ENCODE assay signal across 24 cellular contexts in the genomic region with DNA sequence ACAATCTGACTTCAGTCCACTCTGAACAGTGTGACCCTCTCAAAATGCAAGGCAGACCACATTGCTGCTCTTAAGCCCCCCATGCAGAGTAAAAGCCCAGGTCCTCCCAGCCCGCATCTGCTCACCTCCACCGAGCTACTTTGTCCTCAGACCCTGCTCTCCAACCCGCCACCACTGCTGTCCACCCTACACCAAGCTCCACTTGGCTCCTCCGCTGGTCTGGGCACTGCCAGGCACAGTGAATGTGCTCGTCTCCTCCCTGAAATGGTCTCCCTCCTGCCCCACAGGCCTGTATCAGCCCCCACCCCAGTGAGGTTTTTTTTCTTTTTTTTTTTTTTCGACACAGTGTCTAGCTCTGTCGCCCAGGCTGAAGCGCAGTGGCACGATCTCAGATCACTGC.
A peak's percentile ranks its signal among the peaks of the same experiment; 100 is the strongest.
DNase-seq lines count a peak whose midpoint lies in the region; ATAC-seq, FAIRE-seq and TF ChIP-seq lines count a peak whose summit lies in the region.
"Had no signal": no experiment of that assay in that cellular context is flagged by ENCODE, and none has a peak within 500 bp of the region (broad histone marks: within the 10 kb centered on the region; RNA-seq: fewer than 3 reads in every experiment).

No MANE protein-coding gene starts in this region.

- POLR2A ChIA-PET in HepG2 (lab: Yijun Ruan, JAX) = interaction anchor here (1.1 kb wide), 1 partner anchor 16 kb away, joined by 3 read pairs; no protein-coding TSS in a partner anchor
- POLR2A ChIA-PET in naive thymus-derived CD4-positive, alpha-beta T cell (lab: Charles Lee) = no interaction called here

- H3K36me3 ChIP-seq in HepG2 (replicated peaks in 1 of 2; ENCODE audit: control insufficient read depth in 1 of 2, insufficient read depth in 2 of 2, low read length in 2 of 2) (peaks cover 0 to 2% of the 10 kb centered on the region in 2 experiments; a peak in 2 of 5 replicates), right lobe of liver (no peaks in the 10 kb centered on the region), astrocyte (ENCODE audit: insufficient read depth, low read length) (no peaks in the 10 kb centered on the region), upper lobe of right lung (no peaks in the 10 kb centered on the region)
- H3K36me3 ChIP-seq in naive thymus-derived CD4-positive, alpha-beta T cell (ENCODE audit: control insufficient read depth in 2 of 3, insufficient read depth in 3 of 3, low read length in 3 of 3) = peaks cover 0 to 2% (median 0%) of the 10 kb centered on the region in 3 experiments
- H3K36me3 ChIP-seq: suprapubic skin, vagina had no signal

- no peak for TF ChIP-seq RAD21 in HepG2 (CRISPR knock-in tag; IDR thresholded peaks at IDR 0.05)

- intact Hi-C loops in HepG2 (cut with micrococcal nuclease; ENCODE audit: unreplicated experiment) = no loop called here
- intact Hi-C loops in right lobe of liver (cut with DNase I) = no loop called here
- intact Hi-C loops in naive thymus-derived CD4-positive, alpha-beta T cell (cut with micrococcal nuclease) = no loop called here
- intact Hi-C loops in upper lobe of right lung (cut with DNase I) = no loop called here

- in situ Hi-C loops in HepG2 (cut with HindIII; ENCODE audit: extremely low pct_ligation_motif_present, low pct_unique_long_range_greater_than_20kb) = no loop called here

- no peak overlapping the region for H3K27ac ChIP-seq in HepG2 (ENCODE audit: extremely low read length, insufficient read depth, low read length)
- no peak overlapping the region for H3K27ac ChIP-seq in right lobe of liver
- H3K27ac ChIP-seq in astrocyte (ENCODE audit: low read depth, low read length) = no peak overlapping the region
- no peak overlapping the region for H3K27ac ChIP-seq in naive thymus-derived CD4-positive, alpha-beta T cell (ENCODE audit: low read depth, low read length)
- H3K27ac ChIP-seq in upper lobe of right lung = no peak overlapping the region
- H3K27ac ChIP-seq: suprapubic skin, vagina had no signal

- H3K27me3 ChIP-seq in HepG2 (ENCODE audit: control insufficient read depth in 1 of 2, insufficient read depth in 2 of 2, low read length in 2 of 2) (no peaks in the 10 kb centered on the region), right lobe of liver (no peaks in the 10 kb centered on the region), astrocyte (ENCODE audit: insufficient read depth, low read length) (no peaks in the 10 kb centered on the region), upper lobe of right lung (no peaks in the 10 kb centered on the region)
- no peaks in the 10 kb centered on the region for H3K27me3 ChIP-seq in naive thymus-derived CD4-positive, alpha-beta T cell (ENCODE audit: control insufficient read depth in 2 of 2, insufficient read depth in 2 of 2, low read length in 2 of 2)
- H3K27me3 ChIP-seq: suprapubic skin, vagina had no signal

- H2AFZ ChIP-seq in HepG2 (ENCODE audit: low read length) (no peak overlapping the region), astrocyte (ENCODE audit: low read depth, low read length) (no peak overlapping the region)

- TF ChIP-seq POLR2A in HepG2 (IDR thresholded peaks at IDR 0.05; ENCODE audit: insufficient read depth in 1 of 2, low read depth in 2 of 2, low read length in 2 of 2) (no peak), right lobe of liver (IDR thresholded peaks at IDR 0.05) (no peak)

- WGBS in HepG2 (ENCODE audit: low lambda C conversion rate) = 98% methylated on average over 9 of the region's 9 CpGs
- 97% methylated on average over 5 of the region's 9 CpGs for WGBS in right lobe of liver (ENCODE audit: insufficient coverage, low coverage, low lambda C conversion rate, missing lambda C conversion rate)

- no TSS peak for BruUV-seq in HepG2 (replicated peaks; lab: Mats Ljungman, UMichigan)

- no peak for FAIRE-seq in HepG2 (lab: Jason Lieb, UNC)
- no peak for FAIRE-seq in astrocyte (lab: Jason Lieb, UNC)

- H3K4me1 Mint-ChIP-seq in astrocyte (ENCODE audit: low read depth, unreplicated experiment) = peaks cover 31% of the 10 kb centered on the region
- peaks cover 4 to 73% (median 58%) of the 10 kb centered on the region in 7 donors for H3K4me1 Mint-ChIP-seq in naive thymus-derived CD4-positive, alpha-beta T cell

- H4K20me1 ChIP-seq in HepG2 (ENCODE audit: insufficient read depth, low read length) = peaks cover 25% of the 10 kb centered on the region
- peaks cover 70% of the 10 kb centered on the region for H4K20me1 ChIP-seq in astrocyte (ENCODE audit: insufficient read depth, low read length)

- H3K4me2 ChIP-seq in HepG2 (ENCODE audit: low read depth, low read length) (no peak overlapping the region), astrocyte (ENCODE audit: low read length) (no peak overlapping the region)

- peaks cover 74% of the 10 kb centered on the region for H3K4me1 ChIP-seq in HepG2 (ENCODE audit: insufficient read depth, low read length)
- peaks cover 0 to 19% (median 3%) of the 10 kb centered on the region in 4 donors for H3K4me1 ChIP-seq in right lobe of liver
- H3K4me1 ChIP-seq in astrocyte (ENCODE audit: insufficient read depth, low read length) = peaks cover 29% of the 10 kb centered on the region
- H3K4me1 ChIP-seq in naive thymus-derived CD4-positive, alpha-beta T cell (ENCODE audit: control insufficient read depth in 2 of 2, insufficient read depth in 2 of 2, low read length in 2 of 2) = no peaks in the 10 kb centered on the region
- peaks cover 65% of the 10 kb centered on the region for H3K4me1 ChIP-seq in upper lobe of right lung

- no peaks in the 10 kb centered on the region for H3K9me3 Mint-ChIP-seq in astrocyte (ENCODE audit: unreplicated experiment)
- H3K9me3 Mint-ChIP-seq in naive thymus-derived CD4-positive, alpha-beta T cell = no peaks in the 10 kb centered on the region
- H3K9me3 Mint-ChIP-seq: effector memory CD8-positive, alpha-beta T cell; T-cell had no signal

- H3K4me3 Mint-ChIP-seq in astrocyte (ENCODE audit: unreplicated experiment) = no peak overlapping the region
- peak overlapping the region in 2 of 10 donors; percentile 17 to 40 for H3K4me3 Mint-ChIP-seq in naive thymus-derived CD4-positive, alpha-beta T cell
- H3K4me3 Mint-ChIP-seq: effector memory CD8-positive, alpha-beta T cell had no signal

- H3K4me3 ChIP-seq in HepG2 (replicated peaks in 1 of 3; ENCODE audit: insufficient read depth in 1 of 3, low read depth in 2 of 3, low read length in 3 of 3) = no peak overlapping the region
- no peak overlapping the region for H3K4me3 ChIP-seq in right lobe of liver
- H3K4me3 ChIP-seq in astrocyte (ENCODE audit: insufficient read depth, low read depth, low read length) = no peak overlapping the region
- no peak overlapping the region for H3K4me3 ChIP-seq in naive thymus-derived CD4-positive, alpha-beta T cell (ENCODE audit: low read length)
- no peak overlapping the region for H3K4me3 ChIP-seq in upper lobe of right lung
- H3K4me3 ChIP-seq: suprapubic skin, vagina had no signal

- ATAC-seq in HepG2 = no peak
- ATAC-seq in right lobe of liver = no peak
- ATAC-seq in naive thymus-derived CD4-positive, alpha-beta T cell = no peak
- ATAC-seq in upper lobe of right lung = no peak
- no peak for ATAC-seq in HG03280 (IDR thresholded peaks at IDR 0.05; ENCODE audit: unreplicated experiment)
- ATAC-seq: effector memory CD8-positive, alpha-beta T cell; left colon; PC-3; T-cell had no signal

- no peak overlapping the region for H3K9ac ChIP-seq in HepG2 (ENCODE audit: insufficient read depth, low read depth, low read length)
- H3K9ac ChIP-seq in astrocyte (ENCODE audit: low read length) = no peak overlapping the region

- peaks cover 3% of the 10 kb centered on the region for H3K36me3 Mint-ChIP-seq in astrocyte (ENCODE audit: low read depth, unreplicated experiment)
- peaks cover 0 to 7% (median 0%) of the 10 kb centered on the region in 5 donors for H3K36me3 Mint-ChIP-seq in naive thymus-derived CD4-positive, alpha-beta T cell

- H3K79me2 ChIP-seq in HepG2 (ENCODE audit: insufficient read depth, low read length) (peaks cover 77% of the 10 kb centered on the region), astrocyte (ENCODE audit: insufficient read depth, low read length) (peaks cover 80% of the 10 kb centered on the region)

- H3K27ac Mint-ChIP-seq in astrocyte (ENCODE audit: unreplicated experiment) = peak overlapping the region; percentile 59
- H3K27ac Mint-ChIP-seq in naive thymus-derived CD4-positive, alpha-beta T cell = peak overlapping the region in 5 of 9 donors; percentile 28 to 79 (median 32)

- no peaks in the 10 kb centered on the region for H3K27me3 Mint-ChIP-seq in astrocyte (ENCODE audit: low read depth, unreplicated experiment)
- no peaks in the 10 kb centered on the region for H3K27me3 Mint-ChIP-seq in naive thymus-derived CD4-positive, alpha-beta T cell
- H3K27me3 Mint-ChIP-seq: effector memory CD8-positive, alpha-beta T cell; T-cell had no signal

- H3K9me3 ChIP-seq in HepG2 (ENCODE audit: low read length) = no peaks in the 10 kb centered on the region
- no peaks in the 10 kb centered on the region for H3K9me3 ChIP-seq in right lobe of liver
- H3K9me3 ChIP-seq in astrocyte (ENCODE audit: insufficient read depth, low read depth, low read length) = no peaks in the 10 kb centered on the region
- H3K9me3 ChIP-seq in naive thymus-derived CD4-positive, alpha-beta T cell (ENCODE audit: control insufficient read depth in 2 of 3, low read length in 3 of 3) = no peaks in the 10 kb centered on the region
- H3K9me3 ChIP-seq in upper lobe of right lung = no peaks in the 10 kb centered on the region
- H3K9me3 ChIP-seq: suprapubic skin, vagina had no signal

- TF ChIP-seq EP300 in HepG2 (IDR thresholded peaks at IDR 0.05; ENCODE audit: low read depth in 2 of 2, low read length in 2 of 2) = no peak
- no peak for TF ChIP-seq EP300 in HepG2 (CRISPR knock-in tag; IDR thresholded peaks at IDR 0.05; ENCODE audit: borderline replicate concordance)

- TF ChIP-seq CTCF in HepG2 (CRISPR knock-in tag; IDR thresholded peaks at IDR 0.05) = no peak
- TF ChIP-seq CTCF in right lobe of liver (IDR thresholded peaks at IDR 0.05) = no peak
- TF ChIP-seq CTCF in astrocyte (IDR thresholded peaks at IDR 0.05; ENCODE audit: insufficient read depth, low read depth, low read length) = no peak
- TF ChIP-seq CTCF in upper lobe of right lung (IDR thresholded peaks at IDR 0.05) = no peak

- DNase-seq in HepG2 (ENCODE audit: low spot score) (no peak), right lobe of liver (no peak), astrocyte (ENCODE audit: low read depth) (no peak), upper lobe of right lung (peak; percentile 44), NCI-H774 (lab: John Stamatoyannopoulos, UW) (no peak), NCI-H1048 (lab: John Stamatoyannopoulos, UW) (no peak)
- no peak for DNase-seq in naive thymus-derived CD4-positive, alpha-beta T cell
- DNase-seq: activated CD4-positive, alpha-beta T cell treated with anti-CD3 and anti-CD28 coated beads, Interleukin-2, amount 50 U/mL, for 1 hour; activated naive CD4-positive, alpha-beta T cell; anterior cingulate cortex; DMS153; effector memory CD8-positive, alpha-beta T cell; GDM1; KBM-7; left colon; NCI-H187; NCI-H2227 treated with DMSO at 0.1 percent for 48 hours; PC-3; SHP77 treated with DMSO at 0.1 percent for 48 hours; stimulated activated CD8-positive, alpha-beta memory T cell treated with anti-CD3 and anti-CD28 coated beads, Interleukin-4, amount 100 ng/mL, for 48 hours; T-cell had no signal

- CTCF ChIA-PET in HepG2 (lab: Yijun Ruan, JAX; ENCODE audit: low intra/inter-chr PET ratio, low total read pairs) = no interaction called here
- CTCF ChIA-PET in naive thymus-derived CD4-positive, alpha-beta T cell (lab: Charles Lee) = interaction anchor here (0.7 kb wide), 1 partner anchor 31 kb away, joined by 3 read pairs; no protein-coding TSS in a partner anchor
